ENCODE assay signal across 1 cellular context in the genomic region with DNA sequence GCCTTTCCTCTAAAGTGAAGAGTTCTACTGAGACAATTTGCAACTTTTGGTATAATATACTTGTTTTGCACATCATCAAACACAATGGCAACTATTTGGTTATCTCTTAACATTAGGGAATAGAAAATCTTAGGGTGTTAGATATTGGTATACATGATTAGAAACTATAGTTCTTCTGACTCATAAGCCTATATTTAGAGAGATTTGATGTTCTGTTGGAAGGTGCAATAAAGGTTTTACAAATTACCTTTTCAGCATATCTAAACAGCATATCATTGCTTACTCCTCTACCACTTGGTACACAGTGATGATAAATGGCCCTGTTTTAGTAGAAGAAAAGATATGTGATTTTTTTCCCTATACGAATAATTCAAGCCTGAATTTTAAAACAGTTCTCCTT.
TF ChIP-seq lines count a peak whose summit lies in the region.

No MANE protein-coding gene starts in this region.

TF ChIP-seq in GM12891, 5 proteins besides CTCF, POLR2A, EP300 and RAD21 (continued from another document):
- TF ChIP-seq PAX5 (IDR thresholded peaks at IDR 0.05; ENCODE audit: insufficient read depth, low read length, severe bottlenecking) = no peak
- no peak for TF ChIP-seq TAF1 (IDR thresholded peaks at IDR 0.05; ENCODE audit: low read depth, low read length)
- TF ChIP-seq POLR2AphosphoS5 (IDR thresholded peaks at IDR 0.05; ENCODE audit: low read depth, low read length) = no peak
- no peak for TF ChIP-seq SPI1 (IDR thresholded peaks at IDR 0.05; ENCODE audit: low read depth, low read length)
